Comparison of ENCODE assay signal across 13 cellular contexts in the genomic region with DNA sequence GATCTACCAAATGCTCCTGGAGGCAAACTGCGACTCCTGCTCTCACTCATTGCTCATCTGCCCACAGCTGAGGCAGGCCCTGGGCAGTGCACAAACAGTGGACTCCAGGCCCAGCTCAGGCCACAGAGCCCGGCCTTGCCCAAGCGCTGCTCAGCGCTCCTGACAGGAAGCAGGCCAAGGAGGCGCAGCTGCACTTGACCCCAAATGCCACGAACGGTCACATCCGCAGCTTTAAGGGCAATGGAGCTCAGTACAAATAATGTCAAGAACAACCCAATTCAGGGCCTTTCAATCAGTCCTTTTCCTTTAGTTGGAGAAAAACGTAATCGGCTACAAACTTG. TPM values are rescaled to one million over a fixed set of nuclear protein-coding genes. Genes with fewer than 3 reads are reported as not detected.
A peak's percentile ranks its signal among the peaks of the same experiment; 100 is the strongest.
DNase-seq lines count a peak whose midpoint lies in the region; ATAC-seq and TF ChIP-seq lines count a peak whose summit lies in the region.
"Had no signal": no experiment of that assay in that cellular context is flagged by ENCODE, and none has a peak within 500 bp of the region (broad histone marks: within the 10 kb centered on the region; RNA-seq: fewer than 3 reads in every experiment).

No MANE protein-coding gene starts in this region.

- H2AFZ ChIP-seq in osteoblast (ENCODE audit: low read length) = no peak overlapping the region

- POLR2A ChIA-PET in Caco-2 (lab: Charles Lee) (no interaction called here), Panc1 (lab: Charles Lee) (interaction anchor here (0.6 kb wide), 2 partner anchors 27 to 33 kb away, joined by 4 to 13 read pairs; no protein-coding TSS in a partner anchor)
- POLR2A ChIA-PET in CD8-positive, alpha-beta memory T cell (lab: Charles Lee) = no interaction called here

- no peak overlapping the region for H3K4me3 ChIP-seq in Caco-2 (ENCODE audit: low read depth, low read length)
- H3K4me3 ChIP-seq in Panc1 (ENCODE audit: low read depth in 2 of 2, low read length in 2 of 2) = no peak overlapping the region
- no peak overlapping the region for H3K4me3 ChIP-seq in left ventricle myocardium inferior
- H3K4me3 ChIP-seq in osteoblast (ENCODE audit: insufficient read depth, low read length) = no peak overlapping the region
- H3K4me3 ChIP-seq in CD8-positive, alpha-beta memory T cell (ENCODE audit: low read length) = no peak overlapping the region
- H3K4me3 ChIP-seq: ovary, testis had no signal

- intact Hi-C loops in Caco-2 (cut with micrococcal nuclease; ENCODE audit: unreplicated experiment) (no loop called here), Panc1 (cut with micrococcal nuclease; ENCODE audit: unreplicated experiment) (no loop called here), left ventricle myocardium inferior (cut with micrococcal nuclease) (no loop called here)

- H3K27ac ChIP-seq in Panc1 (ENCODE audit: low read length) (peak overlapping the region; percentile 75; the same call in 1 of the 2 replicates), left ventricle myocardium inferior (replicated peaks) (peak overlapping the region; percentile 80), osteoblast (ENCODE audit: low read depth, low read length) (peak overlapping the region; percentile 58)
- no peak overlapping the region for H3K27ac ChIP-seq in CD8-positive, alpha-beta memory T cell (ENCODE audit: low read depth, low read length)
- H3K27ac ChIP-seq: testis, VCaP had no signal

- H3K36me3 Mint-ChIP-seq in Caco-2 (ENCODE audit: insufficient read depth, unreplicated experiment) = peaks cover 99% of the 10 kb centered on the region
- peaks cover 0 to 5% (median 0%) of the 10 kb centered on the region in 3 donors for H3K36me3 Mint-ChIP-seq in CD8-positive, alpha-beta memory T cell

- H3K27ac Mint-ChIP-seq in Caco-2 (ENCODE audit: unreplicated experiment) = peak overlapping the region; percentile 59
- no peak overlapping the region for H3K27ac Mint-ChIP-seq in CD8-positive, alpha-beta memory T cell
- H3K27ac Mint-ChIP-seq: activated T-cell treated with anti-CD3 and anti-CD28 coated beads, Interleukin-2, amount 50 U/mL, for 72 hours had no signal

- H3K27me3 Mint-ChIP-seq in Caco-2 (ENCODE audit: insufficient read depth, unreplicated experiment) = no peaks in the 10 kb centered on the region
- H3K27me3 Mint-ChIP-seq in CD8-positive, alpha-beta memory T cell = no peaks in the 10 kb centered on the region

- peaks cover 18% of the 10 kb centered on the region for H3K4me1 Mint-ChIP-seq in Caco-2 (ENCODE audit: low read depth, unreplicated experiment)
- peaks cover 0 to 10% (median 6%) of the 10 kb centered on the region in 3 donors for H3K4me1 Mint-ChIP-seq in CD8-positive, alpha-beta memory T cell

- in situ Hi-C loops in Panc1 (cut with HindIII; ENCODE audit: low pct_unique_long_range_greater_than_20kb, low sequenced_read_pairs) = no loop called here

- H3K9me3 ChIP-seq in Caco-2 = no peaks in the 10 kb centered on the region
- H3K9me3 ChIP-seq in Panc1 (ENCODE audit: control insufficient read depth, insufficient read depth, low read depth, low read length) = no peaks in the 10 kb centered on the region
- no peaks in the 10 kb centered on the region for H3K9me3 ChIP-seq in left ventricle myocardium inferior (replicated peaks)
- no peaks in the 10 kb centered on the region for H3K9me3 ChIP-seq in osteoblast (ENCODE audit: low read depth, low read length)
- no peaks in the 10 kb centered on the region for H3K9me3 ChIP-seq in CD8-positive, alpha-beta memory T cell (ENCODE audit: low read length)
- H3K9me3 ChIP-seq: ovary, testis had no signal

- CTCF ChIA-PET in Caco-2 (lab: Charles Lee) = interaction anchor here (0.8 kb wide), 1 partner anchor 310 kb away, joined by 4 read pairs; no protein-coding TSS in a partner anchor
- CTCF ChIA-PET in Panc1 (lab: Charles Lee) = no interaction called here
- CTCF ChIA-PET in CD8-positive, alpha-beta memory T cell (lab: Charles Lee) = interaction anchor here (1.4 to 1.9 kb wide), 2 partner anchors 112 to 143 kb away, joined by 5 to 8 read pairs; no protein-coding TSS in a partner anchor

- H3K36me3 ChIP-seq in Caco-2 (ENCODE audit: control insufficient read depth, insufficient read depth, low read length) (peaks cover 10% of the 10 kb centered on the region), Panc1 (ENCODE audit: control insufficient read depth, insufficient read depth, low read length) (no peaks in the 10 kb centered on the region), left ventricle myocardium inferior (no peaks in the 10 kb centered on the region), osteoblast (ENCODE audit: insufficient read depth, low read length) (peaks cover 50% of the 10 kb centered on the region)
- H3K36me3 ChIP-seq in CD8-positive, alpha-beta memory T cell (ENCODE audit: insufficient read depth, low read length) = no peaks in the 10 kb centered on the region
- H3K36me3 ChIP-seq: ovary had no signal

- H3K4me1 ChIP-seq in Caco-2 = 0 out of 2 replicates have a peak, but pooled peaks cover 5% of the 10 kb centered on the region
- H3K4me1 ChIP-seq in Panc1 (ENCODE audit: control insufficient read depth, insufficient read depth, low read length) = peaks cover 79% of the 10 kb centered on the region
- H3K4me1 ChIP-seq in left ventricle myocardium inferior = peaks cover 94% of the 10 kb centered on the region
- H3K4me1 ChIP-seq in osteoblast (ENCODE audit: insufficient read depth, low read length) = peaks cover 53% of the 10 kb centered on the region
- no peaks in the 10 kb centered on the region for H3K4me1 ChIP-seq in CD8-positive, alpha-beta memory T cell (ENCODE audit: insufficient read depth, low read length)

- TF ChIP-seq CTCF in Caco-2 (IDR thresholded peaks at IDR 0.05; ENCODE audit: insufficient read depth in 1 of 2, low read depth in 1 of 2, low read length in 1 of 2, severe bottlenecking in 1 of 2, unreplicated experiment in 1 of 2) = no peak
- no peak for TF ChIP-seq CTCF in Panc1 (IDR thresholded peaks at IDR 0.05)
- TF ChIP-seq CTCF in left ventricle myocardium inferior (IDR thresholded peaks at IDR 0.05; ENCODE audit: borderline replicate concordance) = no peak
- no peak for TF ChIP-seq CTCF in osteoblast (IDR thresholded peaks at IDR 0.05; ENCODE audit: extremely low read depth, low read depth, low read length)

- peaks cover 100% of the 10 kb centered on the region for H3K79me2 ChIP-seq in osteoblast (ENCODE audit: insufficient read depth, low read length)

- DNase-seq in Caco-2 (no peak), Panc1 (ENCODE audit: low read depth, low spot score) (no peak), left ventricle myocardium inferior (no peak), osteoblast (ENCODE audit: insufficient read length, low spot score, missing footprints) (peak; percentile 80)
- DNase-seq in CD8-positive, alpha-beta memory T cell = no peak
- DNase-seq in stimulated activated naive CD8-positive, alpha-beta T cell treated with anti-CD3 and anti-CD28 coated beads, Interleukin-15, Interleukin-2, amounts not matched to agents 100 U/mL and 50 U/mL, for 24 hours = no peak
- DNase-seq: activated T-cell treated with anti-CD3 and anti-CD28 coated beads, Interleukin-2, amount 50 U/mL, for 72 hours; testis had no signal

- ATAC-seq in Panc1 (no peak), HG02798 (IDR thresholded peaks at IDR 0.05; ENCODE audit: poor library complexity, unreplicated experiment) (no peak), GM18511 (IDR thresholded peaks at IDR 0.05; ENCODE audit: unreplicated experiment) (no peak)
- no peak for ATAC-seq in stimulated activated naive CD8-positive, alpha-beta T cell treated with anti-CD3 and anti-CD28 coated beads, Interleukin-15, Interleukin-2, amounts not matched to agents 100 U/mL and 50 U/mL, for 24 hours
- ATAC-seq: activated T-cell treated with anti-CD3 and anti-CD28 coated beads, Interleukin-2, amount 50 U/mL, for 72 hours had no signal

- H3K4me3 Mint-ChIP-seq in Caco-2 (ENCODE audit: unreplicated experiment) = no peak overlapping the region
- H3K4me3 Mint-ChIP-seq in CD8-positive, alpha-beta memory T cell = no peak overlapping the region
- H3K4me3 Mint-ChIP-seq: activated T-cell treated with anti-CD3 and anti-CD28 coated beads, Interleukin-2, amount 50 U/mL, for 72 hours had no signal

- H3K27me3 ChIP-seq in Caco-2 (replicated peaks; ENCODE audit: control insufficient read depth, insufficient read depth, low read length) = no peaks in the 10 kb centered on the region
- H3K27me3 ChIP-seq in Panc1 (ENCODE audit: control insufficient read depth, insufficient read depth, low read length) = no peaks in the 10 kb centered on the region
- no peaks in the 10 kb centered on the region for H3K27me3 ChIP-seq in left ventricle myocardium inferior (ENCODE audit: low read depth)
- H3K27me3 ChIP-seq in osteoblast (ENCODE audit: insufficient read depth, low read length) = no peaks in the 10 kb centered on the region
- H3K27me3 ChIP-seq in CD8-positive, alpha-beta memory T cell (ENCODE audit: insufficient read depth, low read length, poor library complexity, severe bottlenecking) = no peaks in the 10 kb centered on the region
- H3K27me3 ChIP-seq: ovary, testis had no signal

- BruUV-seq in Caco-2 (replicated peaks; lab: Mats Ljungman, UMichigan) = no TSS peak
- TSS peak; percentile 32 for BruUV-seq in Panc1 (replicated peaks; lab: Mats Ljungman, UMichigan)

- no peaks in the 10 kb centered on the region for H3K9me3 Mint-ChIP-seq in Caco-2 (ENCODE audit: unreplicated experiment)
- H3K9me3 Mint-ChIP-seq in CD8-positive, alpha-beta memory T cell = no peaks in the 10 kb centered on the region
- H3K9me3 Mint-ChIP-seq: activated T-cell treated with anti-CD3 and anti-CD28 coated beads, Interleukin-2, amount 50 U/mL, for 72 hours had no signal

- peaks cover 95% of the 10 kb centered on the region for H4K20me1 ChIP-seq in osteoblast (ENCODE audit: insufficient read depth, low read length)

- no peak overlapping the region for H3K4me2 ChIP-seq in osteoblast (ENCODE audit: insufficient read depth, low read length)

RNA-seq across cellular contexts. Expression of a gene that starts 33.8 kb away (rescaled TPM):
- 665 and 758 TPM in 2 replicates for total RNA-seq in Caco-2 (2022)
- total RNA-seq in Panc1 (2021; ENCODE audit: unreplicated experiment) = 152 TPM
- polyA plus RNA-seq in Panc1 (2012; ENCODE audit: insufficient read length) = 153 TPM
- total RNA-seq in left ventricle myocardium inferior = 31.3 TPM
- 122 and 126 TPM in 2 replicates for total RNA-seq in osteoblast
- total RNA-seq in CD8-positive, alpha-beta memory T cell = 10 to 100 TPM; 22.8 to 25.3 TPM
- polyA plus RNA-seq in CD8-positive, alpha-beta memory T cell = 17.4 TPM

RNA-seq across cellular contexts. Expression of a gene that starts 51.5 kb away (rescaled TPM):
- 2.1 and 3.0 TPM in 2 replicates for total RNA-seq in Caco-2 (2022)
- not detected for total RNA-seq in Panc1 (2021; ENCODE audit: unreplicated experiment)
- polyA plus RNA-seq in Panc1 (2012; ENCODE audit: insufficient read length) = not detected
- not detected for total RNA-seq in left ventricle myocardium inferior
- total RNA-seq in osteoblast = not detected in 2 replicates
- total RNA-seq in CD8-positive, alpha-beta memory T cell = not detected
- not detected for polyA plus RNA-seq in CD8-positive, alpha-beta memory T cell
- total RNA-seq: activated T-cell treated with anti-CD3 and anti-CD28 coated beads, Interleukin-2, amount 50 U/mL, for 72 hours; epithelial cell of proximal tubule; ovary had no signal
- polyA plus RNA-seq: ovary had no signal
